In genomic region chr14:61360796-61361526, GRCh38 we compare ENCODE assay signal across 18 cellular contexts. TPM values are rescaled to one million over a fixed set of nuclear protein-coding genes. Genes with fewer than 3 reads are reported as not detected.
DNase-seq lines count a peak whose midpoint lies in the region; ATAC-seq and FAIRE-seq lines count a peak whose summit lies in the region.
"Had no signal": no experiment of that assay in that cellular context is flagged by ENCODE, and none has a peak within 500 bp of the region (broad histone marks: within the 10 kb centered on the region; RNA-seq: fewer than 3 reads in every experiment).

No MANE protein-coding gene starts in this region.

- no peak overlapping the region for H3K27ac Mint-ChIP-seq in activated CD4-positive, alpha-beta T cell treated with anti-CD3 and anti-CD28 coated beads, Interleukin-2, amount 10 ng/mL, durations not matched to agents 24 days and 14 days
- H3K27ac Mint-ChIP-seq in activated naive CD8-positive, alpha-beta T cell, result peak overlapping the region; percentile 89
- H3K27ac Mint-ChIP-seq in naive thymus-derived CD8-positive, alpha-beta T cell, result peak overlapping the region in 9 of 10 donors; percentile 63 to 95 (median 84)

- peaks cover 49% of the 10 kb centered on the region for H3K4me1 Mint-ChIP-seq in activated CD4-positive, alpha-beta T cell treated with anti-CD3 and anti-CD28 coated beads, Interleukin-2, amount 10 ng/mL, durations not matched to agents 24 days and 14 days
- peaks cover 57% of the 10 kb centered on the region for H3K4me1 Mint-ChIP-seq in activated naive CD8-positive, alpha-beta T cell (ENCODE audit: low read depth)
- H3K4me1 Mint-ChIP-seq in naive thymus-derived CD8-positive, alpha-beta T cell, result peaks cover 37 to 57% (median 53%) of the 10 kb centered on the region in 4 donors

- H3K27me3 Mint-ChIP-seq in activated CD4-positive, alpha-beta T cell treated with anti-CD3 and anti-CD28 coated beads, Interleukin-2, amount 10 ng/mL, durations not matched to agents 24 days and 14 days, result no peaks in the 10 kb centered on the region
- H3K27me3 Mint-ChIP-seq in activated naive CD8-positive, alpha-beta T cell, result no peaks in the 10 kb centered on the region
- no peaks in the 10 kb centered on the region for H3K27me3 Mint-ChIP-seq in naive thymus-derived CD8-positive, alpha-beta T cell

- no peaks in the 10 kb centered on the region for H3K9me3 Mint-ChIP-seq in activated CD4-positive, alpha-beta T cell treated with anti-CD3 and anti-CD28 coated beads, Interleukin-2, amount 10 ng/mL, durations not matched to agents 24 days and 14 days
- no peaks in the 10 kb centered on the region for H3K9me3 Mint-ChIP-seq in activated naive CD8-positive, alpha-beta T cell (ENCODE audit: low read depth)
- no peaks in the 10 kb centered on the region for H3K9me3 Mint-ChIP-seq in naive thymus-derived CD8-positive, alpha-beta T cell

- H3K4me3 Mint-ChIP-seq in activated CD4-positive, alpha-beta T cell treated with anti-CD3 and anti-CD28 coated beads, Interleukin-2, amount 10 ng/mL, durations not matched to agents 24 days and 14 days, result peak overlapping the region; percentile 12
- H3K4me3 Mint-ChIP-seq in activated naive CD8-positive, alpha-beta T cell, result peak overlapping the region; percentile 63
- H3K4me3 Mint-ChIP-seq in naive thymus-derived CD8-positive, alpha-beta T cell, result peak overlapping the region; percentile 0 to 75 (median 68)

- intact Hi-C loops in activated CD4-positive, alpha-beta T cell treated with anti-CD3 and anti-CD28 coated beads, Interleukin-2, amount 10 ng/mL, durations not matched to agents 24 days and 14 days (cut with micrococcal nuclease), result no loop called here
- intact Hi-C loops in sciatic nerve (cut with DNase I), result no loop called here

- peak; percentile 37 to 49 for ATAC-seq in naive thymus-derived CD8-positive, alpha-beta T cell
- ATAC-seq in sciatic nerve, result no peak
- no peak for ATAC-seq in HG03108 (IDR thresholded peaks at IDR 0.05; ENCODE audit: unreplicated experiment)
- ATAC-seq: lower lobe of right lung had no signal

- POLR2A ChIA-PET in naive thymus-derived CD8-positive, alpha-beta T cell (lab: Charles Lee), result interaction anchor here (0.8 to 1.3 kb wide), 8 partner anchors 9 to 43 kb away, joined by 3 to 6 read pairs (median 4); no protein-coding TSS in a partner anchor

- FAIRE-seq in HTR-8/SVneo (lab: Jason Lieb, UNC), result peak; percentile 95
- FAIRE-seq: GM19239, islet of Langerhans had no signal

- DNase-seq in activated CD4-positive, alpha-beta T cell treated with anti-CD3 and anti-CD28 coated beads, Interleukin-2, amount 10 ng/mL, durations not matched to agents 24 days and 14 days, result no peak
- DNase-seq in activated CD4-positive, alpha-beta T cell treated with anti-CD3 and anti-CD28 coated beads for 4 hours, result no peak
- DNase-seq in HTR-8/SVneo (ENCODE audit: insufficient read length, low spot score) (no peak), sciatic nerve (ENCODE audit: low spot score) (no peak), H4 (ENCODE audit: low spot score) (no peak)
- no peak for DNase-seq in naive thymus-derived CD8-positive, alpha-beta T cell
- DNase-seq: DMS 273 treated with DMSO at 0.1 percent for 48 hours, H7, lower lobe of right lung, NCI-H1417 treated with DMSO at 0.1 percent for 48 hours, NCI-H2171 treated with DMSO at 0.1 percent for 48 hours, NCI-H526 treated with DMSO at 0.1 percent for 48 hours, ovary had no signal

- H3K36me3 Mint-ChIP-seq in activated CD4-positive, alpha-beta T cell treated with anti-CD3 and anti-CD28 coated beads, Interleukin-2, amount 10 ng/mL, durations not matched to agents 24 days and 14 days (ENCODE audit: low read depth), result peaks cover 33% of the 10 kb centered on the region
- peaks cover 29% of the 10 kb centered on the region for H3K36me3 Mint-ChIP-seq in activated naive CD8-positive, alpha-beta T cell
- peaks cover 0 to 40% (median 9%) of the 10 kb centered on the region in 3 donors for H3K36me3 Mint-ChIP-seq in naive thymus-derived CD8-positive, alpha-beta T cell

RNA-seq across cellular contexts. Expression of gene PRKCH, which starts 39.6 kb away (rescaled TPM):
- total RNA-seq in activated CD4-positive, alpha-beta T cell treated with anti-CD3 and anti-CD28 coated beads, Interleukin-2, amount 10 ng/mL, durations not matched to agents 24 days and 14 days, result 108 and 118 TPM in 2 replicates
- total RNA-seq in naive thymus-derived CD8-positive, alpha-beta T cell, result 100 to 1,000 TPM; 284 to 306 TPM
- 100 to 1,000 TPM; 184 to 264 (median 209) TPM for polyA plus RNA-seq in naive thymus-derived CD8-positive, alpha-beta T cell
- 52.9 TPM for total RNA-seq in sciatic nerve
- total RNA-seq in H4 (2014; rRNA removed; shearing (Covaris generic)), result 5.0 and 5.3 TPM in 2 replicates
- total RNA-seq: G401 had no signal

Comparison
In these comparisons a context has a peak if more than half of its experiments do, and no peak if none do; other contexts are left out.
1. H3K4me3 Mint-ChIP-seq: peak in every context shown above with its lines; median percentile 68 in naive thymus-derived CD8-positive, alpha-beta T cell; 63 in activated naive CD8-positive, alpha-beta T cell; 12 in activated CD4-positive, alpha-beta T cell treated with anti-CD3 and anti-CD28 coated beads, Interleukin-2, amount 10 ng/mL, durations not matched to agents 24 days and 14 days.
2. ATAC-seq: peak in naive thymus-derived CD8-positive, alpha-beta T cell (2 of 2); none in sciatic nerve (single experiment) and HG03108 (single experiment).